ENCODE assay signal across 12 cellular contexts in the genomic region with DNA sequence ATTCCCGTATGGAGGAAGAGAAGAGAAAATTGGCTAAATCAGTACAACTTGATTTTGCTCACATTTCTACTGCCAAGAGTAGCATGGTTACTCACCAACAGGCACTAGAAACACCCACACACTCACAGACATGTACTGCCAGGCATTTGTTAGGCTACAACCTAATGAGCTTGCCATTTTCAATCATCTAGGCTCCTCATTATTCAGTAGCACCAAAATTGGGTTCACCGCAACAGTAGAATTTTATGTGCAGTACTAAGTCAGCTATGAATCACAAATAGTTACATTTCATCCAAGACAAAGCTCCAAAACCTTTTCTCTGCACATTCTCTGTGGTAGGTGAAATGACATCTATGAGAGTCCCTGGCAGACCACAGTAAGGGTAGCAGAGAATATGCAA. TPM values are rescaled to one million over a fixed set of nuclear protein-coding genes. Genes with fewer than 3 reads are reported as not detected.
A peak's percentile ranks its signal among the peaks of the same experiment; 100 is the strongest.
DNase-seq lines count a peak whose midpoint lies in the region; ATAC-seq and TF ChIP-seq lines count a peak whose summit lies in the region.
"Had no signal": no experiment of that assay in that cellular context is flagged by ENCODE, and none has a peak within 500 bp of the region (broad histone marks: within the 10 kb centered on the region; RNA-seq: fewer than 3 reads in every experiment).

No MANE protein-coding gene starts in this region.

- no peak overlapping the region for H3K4ac ChIP-seq in mesenchymal stem cell (ENCODE audit: low read depth in 1 of 2, low read length in 2 of 2)

- H2AK5ac ChIP-seq in mesenchymal stem cell (ENCODE audit: low read length, severe bottlenecking): no peak overlapping the region

- no peaks in the 10 kb centered on the region for H3K27me3 Mint-ChIP-seq in activated naive CD8-positive, alpha-beta T cell treated with anti-CD3 and anti-CD28 coated beads, Interleukin-2, amount 50 U/mL, for 24 hours
- no peaks in the 10 kb centered on the region for H3K27me3 Mint-ChIP-seq in activated naive CD8-positive, alpha-beta T cell treated with anti-CD3 and anti-CD28 coated beads for 36 hours
- H3K27me3 Mint-ChIP-seq in stimulated activated memory B cell treated with anti-CD40 and anti-IgM and Interleukin-4, amounts not matched to agents 10 μg/mL and 1 μg/mL and 100 μg/mL, for 72 hours: no peaks in the 10 kb centered on the region

- TF ChIP-seq CTCF in mammary epithelial cell (conservative IDR thresholded peaks at IDR 0.05 in 1 of 2, IDR thresholded peaks at IDR 0.05 in 1 of 2; ENCODE audit: extremely low read depth in 1 of 2, insufficient read depth in 1 of 2, low read depth in 1 of 2, low read length in 2 of 2) (no peak), prostate gland (IDR thresholded peaks at IDR 0.05) (no peak)

- TF ChIP-seq POLR2A in prostate gland (IDR thresholded peaks at IDR 0.05): no peak

- no peaks in the 10 kb centered on the region for H4K20me1 ChIP-seq in mammary epithelial cell (ENCODE audit: insufficient read depth, low read length)

- H3K9ac ChIP-seq in mammary epithelial cell (ENCODE audit: insufficient read depth, low read length) (no peak overlapping the region), mesenchymal stem cell (ENCODE audit: low read length) (peak overlapping the region; percentile 60)

- H3K14ac ChIP-seq in mesenchymal stem cell (ENCODE audit: low read length in 2 of 2): no peak overlapping the region

- H2BK12ac ChIP-seq in mesenchymal stem cell (ENCODE audit: low read length in 2 of 2): no peak overlapping the region

- H3K9me3 Mint-ChIP-seq in activated naive CD8-positive, alpha-beta T cell treated with anti-CD3 and anti-CD28 coated beads, Interleukin-2, amount 50 U/mL, for 24 hours: no peaks in the 10 kb centered on the region
- no peaks in the 10 kb centered on the region for H3K9me3 Mint-ChIP-seq in activated naive CD8-positive, alpha-beta T cell treated with anti-CD3 and anti-CD28 coated beads for 36 hours
- no peaks in the 10 kb centered on the region for H3K9me3 Mint-ChIP-seq in stimulated activated memory B cell treated with anti-CD40 and anti-IgM and Interleukin-4, amounts not matched to agents 10 μg/mL and 1 μg/mL and 100 μg/mL, for 72 hours

- no peak overlapping the region for H2AFZ ChIP-seq in mammary epithelial cell (ENCODE audit: low read depth, low read length)
- no peak overlapping the region for H2AFZ ChIP-seq in mesenchymal stem cell (ENCODE audit: low read depth, low read length)

- WGBS in mammary epithelial cell (ENCODE audit: low coverage, missing lambda C conversion rate): 50% methylated on average over 2 of the region's 2 CpGs
- WGBS in mesenchymal stem cell: 100% methylated on average over 1 of the region's 2 CpGs
- 75% methylated on average over 2 of the region's 2 CpGs for WGBS in prostate gland

- dilution Hi-C loops in mammary epithelial cell (cut with HindIII; ENCODE audit: low sequenced_read_pairs): no loop called here

- DNase-seq in activated naive CD8-positive, alpha-beta T cell treated with anti-CD3 and anti-CD28 coated beads, Interleukin-2, amount 50 U/mL, for 24 hours: no peak
- no peak for DNase-seq in activated naive CD8-positive, alpha-beta T cell treated with anti-CD3 and anti-CD28 coated beads for 36 hours
- DNase-seq in mammary epithelial cell (peak; percentile 69), mesenchymal stem cell (no peak), T-helper 9 cell (no peak), prostate gland (ENCODE audit: low spot score) (no peak)
- DNase-seq in effector CD8-positive, alpha-beta T cell (lab: John Stamatoyannopoulos, UW): no peak
- DNase-seq: activated effector memory CD4-positive, alpha-beta T cell treated with anti-CD3 and anti-CD28 coated beads, Interleukin-2, amount 50 U/mL, for 16 hours; AML-193; MV-4-11; transverse colon had no signal

- no peak overlapping the region for H2BK15ac ChIP-seq in mesenchymal stem cell (ENCODE audit: low read depth, poor library complexity, severe bottlenecking)

- H3K4me3 ChIP-seq in mammary epithelial cell (replicated peaks in 1 of 3; ENCODE audit: insufficient read depth in 1 of 3, low read depth in 2 of 3, low read length in 3 of 3): no peak overlapping the region
- H3K4me3 ChIP-seq in mesenchymal stem cell (ENCODE audit: insufficient read depth in 1 of 2, low read depth in 1 of 2, low read length in 2 of 2): no peak overlapping the region
- no peak overlapping the region for H3K4me3 ChIP-seq in prostate gland
- H3K4me3 ChIP-seq: transverse colon had no signal

- H3K23ac ChIP-seq in mesenchymal stem cell (ENCODE audit: low read length in 2 of 2): no peak overlapping the region

- H4K91ac ChIP-seq in mesenchymal stem cell (ENCODE audit: low read length): no peak overlapping the region

- H3K27me3 ChIP-seq in mammary epithelial cell (ENCODE audit: insufficient read depth, low read length) (no peaks in the 10 kb centered on the region), mesenchymal stem cell (ENCODE audit: control insufficient read depth in 1 of 2, insufficient read depth in 1 of 2, low read length in 2 of 2) (no peaks in the 10 kb centered on the region), prostate gland (replicated peaks; ENCODE audit: insufficient read depth) (no peaks in the 10 kb centered on the region)
- H3K27me3 ChIP-seq: transverse colon had no signal

- no peaks in the 10 kb centered on the region for H3K36me3 Mint-ChIP-seq in activated naive CD8-positive, alpha-beta T cell treated with anti-CD3 and anti-CD28 coated beads, Interleukin-2, amount 50 U/mL, for 24 hours (ENCODE audit: low read depth)
- H3K36me3 Mint-ChIP-seq in activated naive CD8-positive, alpha-beta T cell treated with anti-CD3 and anti-CD28 coated beads for 36 hours: no peaks in the 10 kb centered on the region
- peaks cover 5% of the 10 kb centered on the region for H3K36me3 Mint-ChIP-seq in stimulated activated memory B cell treated with anti-CD40 and anti-IgM and Interleukin-4, amounts not matched to agents 10 μg/mL and 1 μg/mL and 100 μg/mL, for 72 hours

- H4K8ac ChIP-seq in mesenchymal stem cell (ENCODE audit: low read length): no peak overlapping the region

- no peaks in the 10 kb centered on the region for H3K4me1 Mint-ChIP-seq in activated naive CD8-positive, alpha-beta T cell treated with anti-CD3 and anti-CD28 coated beads, Interleukin-2, amount 50 U/mL, for 24 hours
- H3K4me1 Mint-ChIP-seq in activated naive CD8-positive, alpha-beta T cell treated with anti-CD3 and anti-CD28 coated beads for 36 hours: no peaks in the 10 kb centered on the region
- H3K4me1 Mint-ChIP-seq in stimulated activated memory B cell treated with anti-CD40 and anti-IgM and Interleukin-4, amounts not matched to agents 10 μg/mL and 1 μg/mL and 100 μg/mL, for 72 hours: peaks cover 6% of the 10 kb centered on the region

- no TSS peak for BruUV-seq in mammary epithelial cell (replicated peaks; lab: Mats Ljungman, UMichigan)

- H3K9me3 ChIP-seq in mammary epithelial cell (replicated peaks; ENCODE audit: insufficient read depth, low read length) (no peaks in the 10 kb centered on the region), mesenchymal stem cell (ENCODE audit: control insufficient read depth, low read length) (no peaks in the 10 kb centered on the region), prostate gland (no peaks in the 10 kb centered on the region)
- H3K9me3 ChIP-seq: transverse colon had no signal

- peak; percentile 49 for ATAC-seq in activated naive CD8-positive, alpha-beta T cell treated with anti-CD3 and anti-CD28 coated beads, Interleukin-2, amount 50 U/mL, for 24 hours
- no peak for ATAC-seq in stimulated activated memory B cell treated with anti-CD40 and anti-IgM and Interleukin-4, amounts not matched to agents 10 μg/mL and 1 μg/mL and 100 μg/mL, for 72 hours

- no peak overlapping the region for H3K27ac Mint-ChIP-seq in activated naive CD8-positive, alpha-beta T cell treated with anti-CD3 and anti-CD28 coated beads, Interleukin-2, amount 50 U/mL, for 24 hours
- no peak overlapping the region for H3K27ac Mint-ChIP-seq in activated naive CD8-positive, alpha-beta T cell treated with anti-CD3 and anti-CD28 coated beads for 36 hours
- no peak overlapping the region for H3K27ac Mint-ChIP-seq in stimulated activated memory B cell treated with anti-CD40 and anti-IgM and Interleukin-4, amounts not matched to agents 10 μg/mL and 1 μg/mL and 100 μg/mL, for 72 hours

- H3K4me3 Mint-ChIP-seq in activated naive CD8-positive, alpha-beta T cell treated with anti-CD3 and anti-CD28 coated beads, Interleukin-2, amount 50 U/mL, for 24 hours: no peak overlapping the region
- no peak overlapping the region for H3K4me3 Mint-ChIP-seq in activated naive CD8-positive, alpha-beta T cell treated with anti-CD3 and anti-CD28 coated beads for 36 hours
- no peak overlapping the region for H3K4me3 Mint-ChIP-seq in stimulated activated memory B cell treated with anti-CD40 and anti-IgM and Interleukin-4, amounts not matched to agents 10 μg/mL and 1 μg/mL and 100 μg/mL, for 72 hours

- CTCF ChIA-PET in mammary epithelial cell (lab: Charles Lee; ENCODE audit: low non-redundant PET): no interaction called here

- no peak overlapping the region for H2BK5ac ChIP-seq in mesenchymal stem cell (ENCODE audit: low read depth, low read length, poor library complexity, severe bottlenecking)

- H3K18ac ChIP-seq in mesenchymal stem cell (ENCODE audit: low read depth in 1 of 2, low read length in 2 of 2): no peak overlapping the region

- H3K36me3 ChIP-seq in mammary epithelial cell (ENCODE audit: insufficient read depth, low read length) (no peaks in the 10 kb centered on the region), mesenchymal stem cell (ENCODE audit: control insufficient read depth in 1 of 2, insufficient read depth in 2 of 2, low read depth in 1 of 2, low read length in 2 of 2) (no peaks in the 10 kb centered on the region), prostate gland (no peaks in the 10 kb centered on the region)
- H3K36me3 ChIP-seq: transverse colon had no signal

- H3K79me2 ChIP-seq in mammary epithelial cell (ENCODE audit: insufficient read depth, low read length): no peaks in the 10 kb centered on the region

- H3K27ac ChIP-seq in mammary epithelial cell (ENCODE audit: insufficient read depth, low read depth, low read length) (no peak overlapping the region), mesenchymal stem cell (ENCODE audit: low read length, poor library complexity, severe bottlenecking) (no peak overlapping the region), prostate gland (no peak overlapping the region)
- H3K27ac ChIP-seq: transverse colon had no signal

- peaks cover 47% of the 10 kb centered on the region for H3K4me1 ChIP-seq in mammary epithelial cell (ENCODE audit: insufficient read depth, low read length)
- H3K4me1 ChIP-seq in mesenchymal stem cell (ENCODE audit: control insufficient read depth, insufficient read depth, low read depth, low read length): peaks cover 8% of the 10 kb centered on the region
- H3K4me1 ChIP-seq in prostate gland (replicated peaks): peaks cover 12% of the 10 kb centered on the region

- H3K4me2 ChIP-seq in mammary epithelial cell (ENCODE audit: insufficient read depth, low read depth, low read length) (no peak overlapping the region), mesenchymal stem cell (ENCODE audit: low read length, poor library complexity, severe bottlenecking) (no peak overlapping the region)

- H3K79me1 ChIP-seq in mesenchymal stem cell (replicated peaks; ENCODE audit: low read length, poor library complexity, severe bottlenecking): no peaks in the 10 kb centered on the region

- H2BK120ac ChIP-seq in mesenchymal stem cell (ENCODE audit: low read depth, low read length): no peak overlapping the region

- in situ Hi-C loops in mammary epithelial cell (cut with MboI; ENCODE audit: low sequenced_read_pairs in 2 of 2): no loop called here

- intact Hi-C loops in mammary epithelial cell (cut with micrococcal nuclease): no loop called here
- intact Hi-C loops in prostate gland (cut with DNase I): no loop called here

RNA-seq across cellular contexts. Expression of a gene that starts 15.0 kb away (rescaled TPM):
- total RNA-seq in activated naive CD8-positive, alpha-beta T cell treated with anti-CD3 and anti-CD28 coated beads for 36 hours: 10 to 100 TPM; 62.5 to 63.8 TPM
- total RNA-seq in mammary epithelial cell: 10 to 100 TPM; 32.7 to 48.4 TPM
- polyA plus RNA-seq in mammary epithelial cell: 28.4 TPM
- polyA minus RNA-seq in mammary epithelial cell: 110 TPM
- polyA plus RNA-seq in mesenchymal stem cell (2013, experiment 1 of 2): 19.1 TPM
- polyA plus RNA-seq in mesenchymal stem cell (2013, experiment 2 of 2): 20.3 TPM
- 10 to 100 TPM; 28.8 to 38.7 TPM for total RNA-seq in prostate gland

RNA-seq across cellular contexts. Expression of a gene that starts 49.5 kb away (rescaled TPM):
- 100 to 1,000 TPM; 104 to 112 TPM for total RNA-seq in activated naive CD8-positive, alpha-beta T cell treated with anti-CD3 and anti-CD28 coated beads for 36 hours
- total RNA-seq in mammary epithelial cell (100 to 1,000 TPM; 108 to 140 TPM), prostate gland (100 to 1,000 TPM in 1 of 2 donors, 10 to 100 TPM in 1; 58.4 to 118 TPM)
- 50.5 TPM for polyA plus RNA-seq in mammary epithelial cell
- polyA minus RNA-seq in mammary epithelial cell: 100 TPM
- polyA plus RNA-seq in mesenchymal stem cell (2013, experiment 1 of 2): 83.9 TPM
- 77.6 TPM for polyA plus RNA-seq in mesenchymal stem cell (2013, experiment 2 of 2)
